20 cellular contexts compared by ENCODE assay signal in genomic region chr9:4594994-4595393, GRCh38.
"Had no signal": no experiment of that assay in that cellular context is flagged by ENCODE, and none has a peak within 500 bp of the region (broad histone marks: within the 10 kb centered on the region; RNA-seq: fewer than 3 reads in every experiment).

No MANE protein-coding gene starts in this region.

- H3K36me3 ChIP-seq: brain microvascular endothelial cell, transverse colon had no signal

- H3K4me1 ChIP-seq: foreskin keratinocyte had no signal

- H3K27me3 Mint-ChIP-seq: activated CD4-positive, alpha-beta memory T cell treated with anti-CD3 and anti-CD28 coated beads for 36 hours; activated naive CD8-positive, alpha-beta T cell treated with anti-CD3 and anti-CD28 coated beads, Interleukin-2, amount 10 ng/mL, durations not matched to agents 7 days and 5 days had no signal

- H3K27ac ChIP-seq: brain microvascular endothelial cell, foreskin keratinocyte had no signal

- H3K27me3 ChIP-seq: brain microvascular endothelial cell, transverse colon had no signal

- H3K27ac Mint-ChIP-seq: activated CD4-positive, alpha-beta memory T cell treated with anti-CD3 and anti-CD28 coated beads for 36 hours; activated naive CD8-positive, alpha-beta T cell treated with anti-CD3 and anti-CD28 coated beads, Interleukin-2, amount 10 ng/mL, durations not matched to agents 7 days and 5 days; nephron had no signal

- H3K36me3 Mint-ChIP-seq: activated CD4-positive, alpha-beta memory T cell treated with anti-CD3 and anti-CD28 coated beads for 36 hours had no signal

- H3K9me3 ChIP-seq: transverse colon had no signal

- ATAC-seq: foreskin keratinocyte, left ventricle myocardium superior had no signal

- H3K4me3 ChIP-seq: transverse colon had no signal

- H3K4me3 Mint-ChIP-seq: activated CD4-positive, alpha-beta memory T cell treated with anti-CD3 and anti-CD28 coated beads for 36 hours; activated naive CD8-positive, alpha-beta T cell treated with anti-CD3 and anti-CD28 coated beads, Interleukin-2, amount 10 ng/mL, durations not matched to agents 7 days and 5 days; nephron had no signal

- H3K9me3 Mint-ChIP-seq: activated CD4-positive, alpha-beta memory T cell treated with anti-CD3 and anti-CD28 coated beads for 36 hours; activated naive CD8-positive, alpha-beta T cell treated with anti-CD3 and anti-CD28 coated beads, Interleukin-2, amount 10 ng/mL, durations not matched to agents 7 days and 5 days; nephron had no signal

- DNase-seq: activated CD4-positive, alpha-beta memory T cell treated with anti-CD3 and anti-CD28 coated beads for 36 hours; activated CD4-positive, CD25-positive, alpha-beta regulatory T cell treated with anti-CD3 and anti-CD28 coated beads, Interleukin-2, amount 50 U/mL, for 72 hours; activated CD8-positive, alpha-beta memory T cell treated with anti-CD3 and anti-CD28 coated beads, Interleukin-2, amount 50 U/mL, for 4 hours; activated gamma-delta T cell treated with Interleukin-2 at 50 U/mL for 16 hours; activated naive CD8-positive, alpha-beta T cell treated with anti-CD3 and anti-CD28 coated beads, Interleukin-2, amount 10 ng/mL, durations not matched to agents 7 days and 5 days; activated T-cell treated with anti-CD3 and anti-CD28 coated beads, Interleukin-2, amount 50 U/mL, for 48 hours; anterior cingulate cortex; brain microvascular endothelial cell; cerebellar nuclear complex; effector CD8-positive, alpha-beta T cell; foreskin keratinocyte; kidney glomerular epithelial cell; left ventricle myocardium superior; mesendoderm; nucleus accumbens; posterior cingulate gyrus; stimulated activated CD4-positive, alpha-beta T cell treated with anti-CD3 and anti-CD28 coated beads, Interleukin-4, amount 100 ng/mL, for 1 hour; stimulated activated naive CD4-positive, alpha-beta T cell; transverse colon had no signal
